In genomic region chr11:124673333-124674167, GRCh38 we compare ENCODE assay signal across 8 cellular contexts. TPM values are rescaled to one million over a fixed set of nuclear protein-coding genes. Genes with fewer than 3 reads are reported as not detected.
DNase-seq lines count a peak whose midpoint lies in the region; ATAC-seq, FAIRE-seq and TF ChIP-seq lines count a peak whose summit lies in the region.

Gene SIAE (minus strand): TSS chr11:124673739. CDS start chr11:124673708, 31 bp downstream.
Gene SPA17 (plus strand): TSS chr11:124673904. CDS start chr11:124675265, 1,361 bp downstream.

- H3K27ac ChIP-seq in astrocyte (ENCODE audit: low read depth, low read length) (peak within 1 kb of the TSS; percentile 81), right cardiac atrium (ENCODE audit: low read length) (peak within 1 kb of the TSS; percentile 92), psoas muscle (peak within 1 kb of the TSS; percentile 75)

- H3K4me1 Mint-ChIP-seq in astrocyte (ENCODE audit: low read depth, unreplicated experiment), result peaks cover 8% of the 10 kb centered on the region

- no peaks in the 10 kb centered on the region for H3K36me3 ChIP-seq in astrocyte (ENCODE audit: insufficient read depth, low read length)
- H3K36me3 ChIP-seq in psoas muscle (ENCODE audit: insufficient read depth in 1 of 2, low read depth in 1 of 2), result no peaks in the 10 kb centered on the region

- peak; percentile 75 for TF ChIP-seq POLR2A in GM15510 (IDR thresholded peaks at IDR 0.05; ENCODE audit: borderline replicate concordance, extremely low read depth, insufficient read length)

- H3K36me3 Mint-ChIP-seq in astrocyte (ENCODE audit: low read depth, unreplicated experiment), result no peaks in the 10 kb centered on the region

- H3K27ac Mint-ChIP-seq in astrocyte (ENCODE audit: unreplicated experiment), result peak within 1 kb of the TSS; percentile 98

- H3K4me3 ChIP-seq in astrocyte (ENCODE audit: insufficient read depth, low read depth, low read length) (peak within 1 kb of the TSS; percentile 67), right cardiac atrium (ENCODE audit: low read length) (peak within 1 kb of the TSS; percentile 64), psoas muscle (peak within 1 kb of the TSS; percentile 77)

- H3K4me1 ChIP-seq in astrocyte (ENCODE audit: insufficient read depth, low read length), result peaks cover 5% of the 10 kb centered on the region
- peaks cover 4% of the 10 kb centered on the region for H3K4me1 ChIP-seq in right cardiac atrium (ENCODE audit: control insufficient read depth, insufficient read depth, low read length)
- H3K4me1 ChIP-seq in psoas muscle, result peaks cover 14% of the 10 kb centered on the region

- H2AFZ ChIP-seq in astrocyte (ENCODE audit: low read depth, low read length), result peak within 1 kb of the TSS; percentile 93

- no peak for TF ChIP-seq CTCF in astrocyte (IDR thresholded peaks at IDR 0.05; ENCODE audit: insufficient read depth, low read depth, low read length)
- TF ChIP-seq CTCF in psoas muscle (IDR thresholded peaks at IDR 0.05), result no peak

- H3K79me2 ChIP-seq in astrocyte (ENCODE audit: insufficient read depth, low read length), result no peaks in the 10 kb centered on the region

- FAIRE-seq in astrocyte (lab: Jason Lieb, UNC) (no peak), urothelium cell line (lab: Jason Lieb, UNC) (no peak)

- peak within 1 kb of the TSS; percentile 95 for H3K4me2 ChIP-seq in astrocyte (ENCODE audit: low read length)

- under 1% methylated on average over 58 of the region's 58 CpGs for WGBS in right cardiac atrium
- WGBS in psoas muscle, 3 donors, result 1% methylated on average over 51 to 58 of the region's 58 CpGs

- DNase-seq in NCI-H1694 (lab: John Stamatoyannopoulos, UW) (peak; percentile 19), T-helper 22 cell (ENCODE audit: low read depth) (peak; percentile 73), astrocyte (ENCODE audit: low read depth) (peak; percentile 94), right cardiac atrium (peak; percentile 95 to 98 (median 98)), psoas muscle (peak; percentile 94 to 96), urothelium cell line (ENCODE audit: low spot score) (peak; percentile 92)

- ATAC-seq in HG02840 (IDR thresholded peaks at IDR 0.05; ENCODE audit: low FRiP score, unreplicated experiment) (peak; percentile 92), right cardiac atrium (peak; percentile 98 to 99), psoas muscle (peak; percentile 99)

- H3K9ac ChIP-seq in astrocyte (ENCODE audit: low read length), result peak within 1 kb of the TSS; percentile 84

- H4K20me1 ChIP-seq in astrocyte (ENCODE audit: insufficient read depth, low read length), result no peaks in the 10 kb centered on the region

- H3K27me3 Mint-ChIP-seq in astrocyte (ENCODE audit: low read depth, unreplicated experiment), result no peaks in the 10 kb centered on the region

- peak within 1 kb of the TSS; percentile 90 for H3K4me3 Mint-ChIP-seq in astrocyte (ENCODE audit: unreplicated experiment)

- H3K27me3 ChIP-seq in astrocyte (ENCODE audit: insufficient read depth, low read length) (no peaks in the 10 kb centered on the region), right cardiac atrium (ENCODE audit: control insufficient read depth, insufficient read depth) (no peaks in the 10 kb centered on the region), psoas muscle (ENCODE audit: insufficient read depth in 3 of 3, low read length in 2 of 3) (no peaks in the 10 kb centered on the region)

- no peaks in the 10 kb centered on the region for H3K9me3 Mint-ChIP-seq in astrocyte (ENCODE audit: unreplicated experiment)

- intact Hi-C loops in right cardiac atrium (cut with DNase I) (loop anchor here in 3 of 4 donors (5.0 kb wide), 2 partner anchors 89 to 164 kb away; partner anchors contain the start of gene ESAM (in 2 of the 3)), psoas muscle (cut with DNase I) (loop anchor here in 1 of 2 donors (5.0 kb wide), 1 partner anchor 89 kb away; the partner anchor contains the start of gene ESAM)

- H3K9me3 ChIP-seq in astrocyte (ENCODE audit: insufficient read depth, low read depth, low read length), result no peaks in the 10 kb centered on the region
- H3K9me3 ChIP-seq in right cardiac atrium (ENCODE audit: control insufficient read depth, low read length), result no peaks in the 10 kb centered on the region
- H3K9me3 ChIP-seq in psoas muscle, result no peaks in the 10 kb centered on the region

RNA-seq across cellular contexts. Expression of gene SIAE, which starts in this region (rescaled TPM):
- total RNA-seq in astrocyte (15.4 and 18.5 TPM in 2 replicates), right cardiac atrium (10 to 100 TPM; 43.4 to 72.6 (median 53.9) TPM), psoas muscle (10 to 100 TPM; 15.7 to 21.8 (median 19.1) TPM)
- polyA plus RNA-seq in right cardiac atrium (44.6 TPM), psoas muscle (10 to 100 TPM in 2 of 3 donors, 1 to 10 TPM in 1; 9.1 to 15.7 (median 12.8) TPM)

RNA-seq across cellular contexts. Expression of gene SPA17, which starts in this region (rescaled TPM):
- total RNA-seq in astrocyte (5.0 and 6.2 TPM in 2 replicates), right cardiac atrium (1 to 10 TPM; 2.3 to 4.0 (median 3.0) TPM), psoas muscle (1 to 10 TPM in 1 of 4 donors, under 1 TPM in 3; 0.32 to 1.1 (median 0.73) TPM)
- polyA plus RNA-seq in right cardiac atrium (7.9 TPM), psoas muscle (1 to 10 TPM in 2 of 3 donors, under 1 TPM in 1; 0.87 to 3.6 (median 2.8) TPM)

Comparison
In these comparisons a context has a peak if more than half of its experiments do, and no peak if none do; other contexts are left out.
1. Peak in every context shown above with its lines: DNase-seq, ATAC-seq, H3K4me3 ChIP-seq and H3K27ac ChIP-seq.
2. DNase-seq: peak in every context shown above with its lines; median percentile 98 in right cardiac atrium; 95 in psoas muscle; 94 in astrocyte; 92 in urothelium cell line; 73 in T-helper 22 cell; 19 in NCI-H1694.